23 cellular contexts compared by ENCODE assay signal in the genomic region with DNA sequence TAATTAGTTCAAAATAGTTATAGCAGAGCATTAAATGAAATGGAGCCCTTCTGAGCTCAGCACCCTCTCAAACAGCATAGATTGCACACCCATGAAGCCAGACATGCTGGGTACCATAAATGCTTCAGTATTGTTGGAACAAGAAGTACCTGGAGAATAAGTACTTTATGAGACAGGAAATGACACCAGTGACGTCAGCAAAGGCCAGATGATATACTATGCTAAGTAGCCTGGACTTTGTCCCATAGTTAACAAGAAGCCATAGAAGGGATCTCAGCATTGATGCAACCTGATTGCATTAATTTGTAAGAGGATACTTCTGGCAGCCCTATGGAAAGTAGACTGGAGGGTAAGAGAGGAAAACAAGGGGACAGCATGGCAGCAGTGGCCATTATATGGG.
"Had no signal": no experiment of that assay in that cellular context is flagged by ENCODE, and none has a peak within 500 bp of the region (broad histone marks: within the 10 kb centered on the region; RNA-seq: fewer than 3 reads in every experiment).

No MANE protein-coding gene starts in this region.

- H3K36me3 ChIP-seq: ascending aorta, breast epithelium, neutrophil, right atrium auricular region, tibial nerve, vagina had no signal

- H3K27me3 ChIP-seq: ascending aorta, breast epithelium, neutrophil, right atrium auricular region, tibial nerve, vagina had no signal

- H3K36me3 Mint-ChIP-seq: naive thymus-derived CD8-positive, alpha-beta T cell had no signal

- H3K27ac ChIP-seq: ascending aorta, breast epithelium, epithelial cell of prostate, neutrophil, right atrium auricular region, skin epidermis, tibial nerve, vagina had no signal

- DNase-seq: activated CD4-positive, alpha-beta T cell treated with anti-CD3 and anti-CD28 coated beads, Interleukin-2, amount 50 U/mL, for 4 hours; activated CD4-positive, CD25-positive, alpha-beta regulatory T cell treated with anti-CD3 and anti-CD28 coated beads, Interleukin-2, amount 50 U/mL, for 72 hours; activated naive CD4-positive, alpha-beta T cell treated with Interleukin-2 at 50 U/mL for 16 hours; cerebellar nuclear complex; dermis blood vessel endothelial cell; effector memory CD8-positive, alpha-beta T cell; islet precursor cell; naive thymus-derived CD8-positive, alpha-beta T cell; stimulated activated CD4-positive, alpha-beta T cell treated with anti-CD3 and anti-CD28 coated beads, Interleukin-4, amount 100 ng/mL, for 4 hours; stimulated activated CD8-positive, alpha-beta memory T cell treated with anti-CD3 and anti-CD28 coated beads, Interleukin-4, amount 100 ng/mL, for 48 hours; stimulated activated naive CD4-positive, alpha-beta T cell treated with Interleukin-2 at 50 U/mL for 16 hours; substantia nigra; T-helper 9 cell had no signal

- H3K4me3 ChIP-seq: ascending aorta, breast epithelium, right atrium auricular region, skin epidermis, tibial nerve, vagina had no signal

- H3K9me3 Mint-ChIP-seq: activated T-helper 17 cell treated with anti-CD3 and anti-CD28 coated beads, Interleukin-2, amount 50 U/mL, for 72 hours; effector memory CD8-positive, alpha-beta T cell; naive thymus-derived CD8-positive, alpha-beta T cell had no signal

- H3K9me3 ChIP-seq: ascending aorta, breast epithelium, neutrophil, right atrium auricular region, tibial nerve, vagina had no signal

- ATAC-seq: activated T-helper 17 cell treated with anti-CD3 and anti-CD28 coated beads, Interleukin-2, amount 50 U/mL, for 72 hours; effector memory CD8-positive, alpha-beta T cell; left lobe of liver; naive thymus-derived CD8-positive, alpha-beta T cell had no signal

- H3K4me1 ChIP-seq: ascending aorta, breast epithelium, right atrium auricular region, tibial nerve, vagina had no signal

- H3K4me1 Mint-ChIP-seq: activated T-helper 17 cell treated with anti-CD3 and anti-CD28 coated beads, Interleukin-2, amount 50 U/mL, for 72 hours had no signal

- H3K27ac Mint-ChIP-seq: activated T-helper 17 cell treated with anti-CD3 and anti-CD28 coated beads, Interleukin-2, amount 50 U/mL, for 72 hours; effector memory CD8-positive, alpha-beta T cell had no signal

- H3K4me3 Mint-ChIP-seq: activated T-helper 17 cell treated with anti-CD3 and anti-CD28 coated beads, Interleukin-2, amount 50 U/mL, for 72 hours; effector memory CD8-positive, alpha-beta T cell; naive thymus-derived CD8-positive, alpha-beta T cell had no signal
